In genomic region chr12:93419388-93420034, GRCh38 we compare ENCODE assay signal across 8 cellular contexts. TPM values are rescaled to one million over a fixed set of nuclear protein-coding genes. Genes with fewer than 3 reads are reported as not detected.
DNase-seq lines count a peak whose midpoint lies in the region; ATAC-seq and TF ChIP-seq lines count a peak whose summit lies in the region.

No MANE protein-coding gene starts in this region.

- H2AK5ac ChIP-seq in IMR-90 (ENCODE audit: low read depth, low read length), result no peak overlapping the region

- no peak overlapping the region for H3K23ac ChIP-seq in IMR-90 (ENCODE audit: low read depth, low read length)

- TF ChIP-seq POLR2A in IMR-90 (IDR thresholded peaks at IDR 0.05; ENCODE audit: low read depth, low read length) (no peak), ovary (IDR thresholded peaks at IDR 0.05) (no peak)

- H3K18ac ChIP-seq in IMR-90 (ENCODE audit: low read depth, low read length), result no peak overlapping the region

- H3K4me3 ChIP-seq in IMR-90 (ENCODE audit: insufficient read depth, low read depth, low read length) (no peak overlapping the region), SK-N-MC (peak overlapping the region; percentile 30; the same call in 1 of the 2 replicates), ovary (no peak overlapping the region)

- no peak overlapping the region for H2AK9ac ChIP-seq in IMR-90 (replicated peaks; ENCODE audit: low read depth, low read length, poor library complexity)

- dilution Hi-C loops in IMR-90 (cut with HindIII; ENCODE audit: low sequenced_read_pairs, unreplicated experiment), result no loop called here

- H3K27me3 ChIP-seq in IMR-90 (ENCODE audit: control insufficient read depth, insufficient read depth, low read length) (no peaks in the 10 kb centered on the region), ovary (no peaks in the 10 kb centered on the region)

- POLR2A ChIA-PET in IMR-90 (lab: Charles Lee; ENCODE audit: unreplicated experiment), result no interaction called here

- CTCF ChIA-PET in IMR-90 (lab: Yijun Ruan, JAX), result interaction anchor here (0.5 to 2.6 kb wide), 9 partner anchors 9 to 682 kb away, joined by 4 to 8 read pairs (median 5); no protein-coding TSS in a partner anchor

- peaks cover 10% of the 10 kb centered on the region for H3K9me1 ChIP-seq in IMR-90 (ENCODE audit: insufficient read depth, low read length)

- H3K9ac ChIP-seq in IMR-90 (ENCODE audit: low read depth, low read length), result no peak overlapping the region
- peak overlapping the region; percentile 29 for H3K9ac ChIP-seq in SK-N-MC (ENCODE audit: insufficient read length)

- in situ Hi-C loops in IMR-90 (cut with MboI; ENCODE audit: low sequenced_read_pairs), result loop anchor here (10.0 to 25.0 kb wide), 2 partner anchors 435 to 632 kb away; no protein-coding TSS in a partner anchor

- peak; percentile 48 for DNase-seq in DMS153 treated with DMSO at 0.1 percent for 48 hours (lab: John Stamatoyannopoulos, UW; ENCODE audit: unreplicated experiment)
- DNase-seq in DMS153 (lab: John Stamatoyannopoulos, UW), result no peak
- peak; percentile 75 for DNase-seq in IMR-90
- DNase-seq in SK-N-MC (ENCODE audit: low read depth, low spot score), result peak; percentile 76
- peak; percentile 60 for DNase-seq in fibroblast of gingiva (ENCODE audit: low read depth)
- no peak for DNase-seq in ovary
- DNase-seq in hepatic stellate cell (ENCODE audit: low spot score), result no peak
- DNase-seq in stimulated activated CD4-positive, alpha-beta T cell treated with anti-CD3 and anti-CD28 coated beads, Interleukin-4, amount 100 ng/mL, for 4 hours, result no peak

- no peaks in the 10 kb centered on the region for H3K36me3 ChIP-seq in IMR-90 (ENCODE audit: control insufficient read depth, insufficient read depth, low read length)
- peaks cover 4% of the 10 kb centered on the region; the same call in 1 of the 2 replicates for H3K36me3 ChIP-seq in SK-N-MC (ENCODE audit: insufficient read depth, low read length)
- no peaks in the 10 kb centered on the region for H3K36me3 ChIP-seq in ovary

- peaks cover 11 to 40% of the 10 kb centered on the region in 2 experiments; a peak in 3 of 4 replicates for H3K79me1 ChIP-seq in IMR-90 (ENCODE audit: low read depth in 1 of 2, low read length in 2 of 2)

- TF ChIP-seq RAD21 in IMR-90 (IDR thresholded peaks at IDR 0.05; ENCODE audit: low read length), result peak; percentile 54

- no peak overlapping the region for H2BK120ac ChIP-seq in IMR-90 (ENCODE audit: low read depth, low read length)

- H2BK15ac ChIP-seq in IMR-90 (ENCODE audit: low read depth, low read length), result no peak overlapping the region

- peak overlapping the region; percentile 29 for H2BK5ac ChIP-seq in IMR-90 (ENCODE audit: low read depth, low read length, poor library complexity, severe bottlenecking)

- H2AFZ ChIP-seq in IMR-90 (replicated peaks; ENCODE audit: low read length, poor library complexity), result no peak overlapping the region

- H3K4me1 ChIP-seq in IMR-90 (ENCODE audit: control insufficient read depth, insufficient read depth, low read length) (peaks cover 19% of the 10 kb centered on the region), ovary (ENCODE audit: insufficient read depth) (peaks cover 10% of the 10 kb centered on the region)

- H3K27ac ChIP-seq in IMR-90 (ENCODE audit: insufficient read depth, low read length), result no peak overlapping the region
- H3K27ac ChIP-seq in SK-N-MC, result peak overlapping the region; percentile 66
- H3K27ac ChIP-seq in ovary, result no peak overlapping the region

- H4K8ac ChIP-seq in IMR-90 (ENCODE audit: low read depth in 2 of 2, low read length in 2 of 2), result no peak overlapping the region

- H4K5ac ChIP-seq in IMR-90 (ENCODE audit: low read depth, low read length), result no peak overlapping the region

- no peak overlapping the region for H3K4ac ChIP-seq in IMR-90 (ENCODE audit: low read depth, low read length)

- H4K91ac ChIP-seq in IMR-90 (ENCODE audit: insufficient read depth, low read depth, low read length), result no peak overlapping the region

- peak overlapping the region; percentile 47; the same call in 1 of the 2 replicates for H3K14ac ChIP-seq in IMR-90 (replicated peaks; ENCODE audit: low read depth, low read length)

- H4K20me1 ChIP-seq in IMR-90 (ENCODE audit: insufficient read depth, low read length), result peaks cover 35% of the 10 kb centered on the region

- H3K9me3 ChIP-seq in IMR-90 (ENCODE audit: control insufficient read depth, insufficient read depth, low read length), result no peaks in the 10 kb centered on the region
- no peaks in the 10 kb centered on the region for H3K9me3 ChIP-seq in SK-N-MC (ENCODE audit: low read depth, low read length)
- H3K9me3 ChIP-seq in ovary, result no peaks in the 10 kb centered on the region

- TF ChIP-seq CTCF in IMR-90 (conservative IDR thresholded peaks at IDR 0.05; ENCODE audit: low read depth, low read length) (peak; percentile 63), ovary (IDR thresholded peaks at IDR 0.05) (peak in 2 of 3 donors; percentile 48 to 71)

- no CpG with 5 or more reads among the region's 1 CpG for WGBS in IMR-90 (ENCODE audit: extremely low coverage in 2 of 2, insufficient read length in 1 of 2), 2 experiments
- WGBS in ovary, 3 donors, result 32 to 46% (median 45%) methylated on average over 1 of the region's 1 CpG

- no peak overlapping the region for H3K56ac ChIP-seq in IMR-90 (ENCODE audit: extremely low read depth, insufficient read depth, low read length)

- no peak for TF ChIP-seq EP300 in ovary (IDR thresholded peaks at IDR 0.05)

- no peak overlapping the region for H2BK20ac ChIP-seq in IMR-90 (ENCODE audit: low read depth, low read length)

- BruUV-seq in IMR-90 (replicated peaks; lab: Mats Ljungman, UMichigan), result no TSS peak

- intact Hi-C loops in IMR-90 (cut with micrococcal nuclease) (loop anchor here (1.0 to 5.0 kb wide), 2 partner anchors 432 to 492 kb away; partner anchors contain the start of gene EEA1), ovary (cut with DNase I) (loop anchor here in 2 of 4 donors (5.0 to 10.0 kb wide), 2 partner anchors 432 to 435 kb away; no protein-coding TSS in a partner anchor)

- ATAC-seq in IMR-90 (ENCODE audit: low read depth), result peak; percentile 49; the same call in 1 of the 2 replicates

- H3K4me2 ChIP-seq in IMR-90 (ENCODE audit: low read depth, low read length), result no peak overlapping the region

TF ChIP-seq in IMR-90, 13 proteins besides CTCF, POLR2A, EP300 and RAD21:
- TF ChIP-seq NFE2L2 (IDR thresholded peaks at IDR 0.05; ENCODE audit: low read depth, low read length) (no peak), RFX5 (IDR thresholded peaks at IDR 0.05; ENCODE audit: low read depth, low read length) (no peak), FOS (IDR thresholded peaks at IDR 0.05; ENCODE audit: low read depth, low read length) (no peak), SMC3 (IDR thresholded peaks at IDR 0.05; ENCODE audit: low read depth, low read length) (peak; percentile 37; the same call in 1 of the 2 replicates), RCOR1 (IDR thresholded peaks at IDR 0.05; ENCODE audit: insufficient replicate concordance, low read length) (no peak), BHLHE40 (IDR thresholded peaks at IDR 0.05; ENCODE audit: low read depth, low read length) (no peak), MXI1 (IDR thresholded peaks at IDR 0.05; ENCODE audit: borderline replicate concordance, low read depth, low read length) (no peak), CEBPB (IDR thresholded peaks at IDR 0.05; ENCODE audit: low read depth, low read length) (peak; percentile 31; the same call in 1 of the 2 replicates), CHD1 (IDR thresholded peaks at IDR 0.05; ENCODE audit: low read depth, low read length) (no peak), MAFK (IDR thresholded peaks at IDR 0.05; ENCODE audit: low read depth, low read length) (no peak), MAZ (IDR thresholded peaks at IDR 0.05; ENCODE audit: borderline replicate concordance, low read depth, low read length) (no peak)

RNA-seq across cellular contexts. Expression of gene UBE2N, which starts 22.2 kb away (rescaled TPM):
- total RNA-seq in IMR-90 (2012; rRNA removed), result 64.5 and 90.3 TPM in 2 replicates
- polyA plus RNA-seq in IMR-90 (2012; rRNA removed), result 103 and 113 TPM in 2 replicates
- 20.1 and 38.4 TPM in 2 replicates for polyA plus RNA-seq in IMR-90 (2012; cell fraction: cytosol; rRNA removed)
- polyA plus RNA-seq in IMR-90 (2012; cell fraction: nucleus; rRNA removed; ENCODE audit: low replicate concordance), result 6.4 and 41.8 TPM in 2 replicates
- 100 to 1,000 TPM in 1 of 7 donors, 10 to 100 TPM in 6; 18.8 to 102 (median 63.3) TPM for total RNA-seq in ovary
- polyA plus RNA-seq in ovary, result 10 to 100 TPM; 36.1 to 90.6 TPM

RNA-seq across cellular contexts. Expression of gene NUDT4, which starts 41.8 kb away (rescaled TPM):
- total RNA-seq in IMR-90 (2012; rRNA removed) (25.6 and 61.9 TPM in 2 replicates), ovary (100 to 1,000 TPM; 129 to 185 (median 149) TPM)
- polyA plus RNA-seq in IMR-90 (2012; rRNA removed) (17.8 and 23.6 TPM in 2 replicates), ovary (100 to 1,000 TPM; 102 to 124 TPM)
- 6.2 and 9.8 TPM in 2 replicates for polyA plus RNA-seq in IMR-90 (2012; cell fraction: cytosol; rRNA removed)
- polyA plus RNA-seq in IMR-90 (2012; cell fraction: nucleus; rRNA removed; ENCODE audit: low replicate concordance), result 5.4 and 9.6 TPM in 2 replicates

RNA-seq across cellular contexts. Expression of gene MRPL42, which starts 47.8 kb away (rescaled TPM):
- total RNA-seq in IMR-90 (2012; rRNA removed) (90.7 and 124 TPM in 2 replicates), ovary (10 to 100 TPM; 34.9 to 72.7 (median 47.9) TPM)
- polyA plus RNA-seq in IMR-90 (2012; rRNA removed) (48.0 and 64.2 TPM in 2 replicates), ovary (10 to 100 TPM; 22.4 to 39.9 TPM)
- 6.7 and 15.9 TPM in 2 replicates for polyA plus RNA-seq in IMR-90 (2012; cell fraction: cytosol; rRNA removed)
- 1.5 and 27.9 TPM in 2 replicates for polyA plus RNA-seq in IMR-90 (2012; cell fraction: nucleus; rRNA removed; ENCODE audit: low replicate concordance)

Comparison
In these comparisons a context has a peak if more than half of its experiments do, and no peak if none do; other contexts are left out.
1. DNase-seq: peak in DMS153 treated with DMSO at 0.1 percent for 48 hours (single experiment), IMR-90 (single experiment), SK-N-MC (single experiment) and fibroblast of gingiva (single experiment); none in DMS153 (single experiment), ovary (0 of 5), hepatic stellate cell (single experiment) and stimulated activated CD4-positive, alpha-beta T cell treated with anti-CD3 and anti-CD28 coated beads, Interleukin-4, amount 100 ng/mL, for 4 hours (0 of 2).